Comparison of ENCODE assay signal across 14 cellular contexts in the genomic region with DNA sequence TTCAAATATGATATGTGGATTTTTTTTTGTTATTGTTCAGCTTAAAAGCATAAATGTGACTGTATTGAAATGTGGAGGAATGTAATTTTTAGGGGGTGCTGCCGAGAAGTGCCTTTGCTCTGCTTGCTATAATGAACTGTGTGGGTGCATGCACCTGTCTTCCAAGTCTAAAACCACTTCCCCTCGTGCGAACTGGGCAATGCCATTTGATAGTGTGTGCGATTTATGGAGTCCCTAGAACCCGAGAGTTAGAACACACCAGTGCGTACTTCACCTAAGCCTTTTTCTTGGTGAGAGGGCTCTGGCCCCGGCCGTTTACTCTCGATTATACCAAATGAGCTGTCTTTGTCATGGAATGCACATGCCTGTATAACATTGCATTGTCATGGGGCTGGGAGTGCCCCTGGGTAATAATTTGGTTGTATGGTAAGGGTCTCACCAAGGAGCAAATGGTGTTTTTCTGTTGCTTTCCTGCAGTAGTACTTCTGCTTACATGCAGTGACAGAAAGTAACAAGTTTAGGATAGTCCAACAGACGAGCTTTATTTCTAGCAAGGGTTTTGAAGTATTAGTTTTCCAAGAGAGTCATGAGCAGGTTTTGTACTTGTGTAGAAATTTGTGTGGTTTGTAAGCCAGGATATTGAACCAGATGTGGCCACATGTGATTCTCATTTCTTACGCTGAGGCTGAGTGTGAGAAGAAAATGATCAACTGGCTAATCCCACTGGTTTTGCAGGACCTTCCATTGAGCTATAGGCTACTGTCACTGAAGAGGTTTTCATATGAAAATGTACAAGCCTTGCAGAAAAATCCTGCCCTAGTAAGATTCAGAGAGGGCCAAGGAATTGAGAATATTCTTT.
DNase-seq lines count a peak whose midpoint lies in the region; ATAC-seq and TF ChIP-seq lines count a peak whose summit lies in the region.
"Had no signal": no experiment of that assay in that cellular context is flagged by ENCODE, and none has a peak within 500 bp of the region (broad histone marks: within the 10 kb centered on the region; RNA-seq: fewer than 3 reads in every experiment).

No MANE protein-coding gene starts in this region.

- DNase-seq in activated CD8-positive, alpha-beta memory T cell treated with anti-CD3 and anti-CD28 coated beads, Interleukin-2, amount 10 ng/mL, durations not matched to agents 7 days and 5 days, result no peak
- DNase-seq in activated CD8-positive, alpha-beta memory T cell treated with anti-CD3 and anti-CD28 coated beads, Interleukin-2, amount 50 U/mL, for 48 hours, result no peak
- DNase-seq in T-cell (no peak), endodermal cell (peak; percentile 43), NCI-H510A treated with DMSO at 0.1 percent for 48 hours (lab: John Stamatoyannopoulos, UW) (no peak)
- no peak for DNase-seq in stimulated activated effector memory CD8-positive, alpha-beta T cell treated with anti-CD3 and anti-CD28 coated beads, Interleukin-12 subunit alpha, Interleukin-12 subunit beta, amount 100 ng/mL, for 72 hours (ENCODE audit: low spot score in 2 of 2)
- DNase-seq: kidney had no signal

- no peak overlapping the region for H3K9ac ChIP-seq in endodermal cell (ENCODE audit: extremely low read depth, low read length, poor library complexity, severe bottlenecking)
- H3K9ac ChIP-seq: parathyroid adenoma had no signal

- H3K27ac Mint-ChIP-seq in activated CD8-positive, alpha-beta memory T cell treated with anti-CD3 and anti-CD28 coated beads, Interleukin-2, amount 10 ng/mL, durations not matched to agents 7 days and 5 days, result peak overlapping the region; percentile 17
- H3K27ac Mint-ChIP-seq in T-cell, result peak overlapping the region; percentile 48 to 79
- H3K27ac Mint-ChIP-seq in endodermal cell, result no peak overlapping the region
- H3K27ac Mint-ChIP-seq in stimulated activated effector memory CD8-positive, alpha-beta T cell treated with anti-CD3 and anti-CD28 coated beads, Interleukin-12 subunit alpha, Interleukin-12 subunit beta, amount 100 ng/mL, for 72 hours, result peak overlapping the region; percentile 61

- no peak overlapping the region for H3K4me3 ChIP-seq in endodermal cell (ENCODE audit: low read length)
- H3K4me3 ChIP-seq: A549, colonic mucosa, heart left ventricle had no signal

- H3K27me3 ChIP-seq in endodermal cell (ENCODE audit: control insufficient read depth, insufficient read depth, low read length, poor library complexity, severe bottlenecking), result no peaks in the 10 kb centered on the region
- H3K27me3 ChIP-seq: colonic mucosa, heart left ventricle had no signal

- WGBS in endodermal cell (ENCODE audit: insufficient coverage in 1 of 2, insufficient read length in 1 of 2), 2 experiments, result 92 to 96% methylated on average over 3 to 11 of the region's 11 CpGs

- POLR2A ChIA-PET in T-cell (lab: Charles Lee), result no interaction called here

- peaks cover 33% of the 10 kb centered on the region for H3K4me1 Mint-ChIP-seq in activated CD8-positive, alpha-beta memory T cell treated with anti-CD3 and anti-CD28 coated beads, Interleukin-2, amount 10 ng/mL, durations not matched to agents 7 days and 5 days
- peaks cover 35 to 39% (median 36%) of the 10 kb centered on the region in 3 donors for H3K4me1 Mint-ChIP-seq in T-cell
- peaks cover 33% of the 10 kb centered on the region for H3K4me1 Mint-ChIP-seq in endodermal cell
- H3K4me1 Mint-ChIP-seq in stimulated activated effector memory CD8-positive, alpha-beta T cell treated with anti-CD3 and anti-CD28 coated beads, Interleukin-12 subunit alpha, Interleukin-12 subunit beta, amount 100 ng/mL, for 72 hours, result peaks cover 36% of the 10 kb centered on the region

- H3K36me3 Mint-ChIP-seq in activated CD8-positive, alpha-beta memory T cell treated with anti-CD3 and anti-CD28 coated beads, Interleukin-2, amount 10 ng/mL, durations not matched to agents 7 days and 5 days, result peaks cover 19% of the 10 kb centered on the region
- peaks cover 24% of the 10 kb centered on the region for H3K36me3 Mint-ChIP-seq in T-cell
- H3K36me3 Mint-ChIP-seq in endodermal cell (ENCODE audit: low read depth), result peaks cover 39% of the 10 kb centered on the region
- peaks cover 83% of the 10 kb centered on the region for H3K36me3 Mint-ChIP-seq in stimulated activated effector memory CD8-positive, alpha-beta T cell treated with anti-CD3 and anti-CD28 coated beads, Interleukin-12 subunit alpha, Interleukin-12 subunit beta, amount 100 ng/mL, for 72 hours

- ATAC-seq in activated CD8-positive, alpha-beta memory T cell treated with anti-CD3 and anti-CD28 coated beads, Interleukin-2, amount 10 ng/mL, durations not matched to agents 7 days and 5 days, result no peak
- ATAC-seq in T-cell (replicated peaks in 1 of 4) (no peak), HG02852 (IDR thresholded peaks at IDR 0.05; ENCODE audit: unreplicated experiment) (no peak), GM18517 (IDR thresholded peaks at IDR 0.05; ENCODE audit: unreplicated experiment) (no peak)
- ATAC-seq in stimulated activated effector memory CD8-positive, alpha-beta T cell treated with anti-CD3 and anti-CD28 coated beads, Interleukin-12 subunit alpha, Interleukin-12 subunit beta, amount 100 ng/mL, for 72 hours, result no peak

- no peaks in the 10 kb centered on the region for H3K9me3 ChIP-seq in endodermal cell (ENCODE audit: control insufficient read depth, low read length)
- H3K9me3 ChIP-seq: A549, Caco-2, colonic mucosa, heart left ventricle had no signal

- no peaks in the 10 kb centered on the region for H3K9me3 Mint-ChIP-seq in activated CD8-positive, alpha-beta memory T cell treated with anti-CD3 and anti-CD28 coated beads, Interleukin-2, amount 10 ng/mL, durations not matched to agents 7 days and 5 days (ENCODE audit: low read depth)
- no peaks in the 10 kb centered on the region for H3K9me3 Mint-ChIP-seq in T-cell
- no peaks in the 10 kb centered on the region for H3K9me3 Mint-ChIP-seq in endodermal cell
- no peaks in the 10 kb centered on the region for H3K9me3 Mint-ChIP-seq in stimulated activated effector memory CD8-positive, alpha-beta T cell treated with anti-CD3 and anti-CD28 coated beads, Interleukin-12 subunit alpha, Interleukin-12 subunit beta, amount 100 ng/mL, for 72 hours

- TF ChIP-seq CTCF in endodermal cell (conservative IDR thresholded peaks at IDR 0.05), result no peak

- CTCF ChIA-PET in activated CD8-positive, alpha-beta memory T cell treated with anti-CD3 and anti-CD28 coated beads, Interleukin-2, amount 10 ng/mL, durations not matched to agents 7 days and 5 days (lab: Charles Lee), result interaction anchor here (0.6 to 1.6 kb wide), 8 partner anchors 9 to 467 kb away, joined by 3 to 6 read pairs (median 4); a partner anchor contains a TSS
- CTCF ChIA-PET in T-cell (lab: Charles Lee), result interaction anchor here (0.6 to 1.0 kb wide), 6 partner anchors 12 to 1605 kb away, joined by 3 to 7 read pairs (median 3); no protein-coding TSS in a partner anchor

- H3K27me3 Mint-ChIP-seq in activated CD8-positive, alpha-beta memory T cell treated with anti-CD3 and anti-CD28 coated beads, Interleukin-2, amount 10 ng/mL, durations not matched to agents 7 days and 5 days, result no peaks in the 10 kb centered on the region
- H3K27me3 Mint-ChIP-seq in T-cell, result no peaks in the 10 kb centered on the region
- H3K27me3 Mint-ChIP-seq in endodermal cell (ENCODE audit: insufficient read depth), result no peaks in the 10 kb centered on the region

- H3K36me3 ChIP-seq in endodermal cell (ENCODE audit: control insufficient read depth, insufficient read depth, low read length), result peaks cover 58% of the 10 kb centered on the region
- H3K36me3 ChIP-seq: colonic mucosa had no signal

- no peak overlapping the region for H3K4me3 Mint-ChIP-seq in activated CD8-positive, alpha-beta memory T cell treated with anti-CD3 and anti-CD28 coated beads, Interleukin-2, amount 10 ng/mL, durations not matched to agents 7 days and 5 days
- H3K4me3 Mint-ChIP-seq in T-cell, result no peak overlapping the region
- H3K4me3 Mint-ChIP-seq in endodermal cell, result no peak overlapping the region
- H3K4me3 Mint-ChIP-seq in stimulated activated effector memory CD8-positive, alpha-beta T cell treated with anti-CD3 and anti-CD28 coated beads, Interleukin-12 subunit alpha, Interleukin-12 subunit beta, amount 100 ng/mL, for 72 hours, result no peak overlapping the region

- H3K27ac ChIP-seq in endodermal cell (ENCODE audit: low read depth, low read length), result no peak overlapping the region
- H3K27ac ChIP-seq: A549, colonic mucosa, parathyroid adenoma had no signal

- H3K4me1 ChIP-seq in endodermal cell (ENCODE audit: control insufficient read depth, insufficient read depth, low read length), result peaks cover 18% of the 10 kb centered on the region
- H3K4me1 ChIP-seq: A549, Caco-2, colonic mucosa, parathyroid adenoma had no signal
